1 cellular context compared by ENCODE assay signal in the genomic region with DNA sequence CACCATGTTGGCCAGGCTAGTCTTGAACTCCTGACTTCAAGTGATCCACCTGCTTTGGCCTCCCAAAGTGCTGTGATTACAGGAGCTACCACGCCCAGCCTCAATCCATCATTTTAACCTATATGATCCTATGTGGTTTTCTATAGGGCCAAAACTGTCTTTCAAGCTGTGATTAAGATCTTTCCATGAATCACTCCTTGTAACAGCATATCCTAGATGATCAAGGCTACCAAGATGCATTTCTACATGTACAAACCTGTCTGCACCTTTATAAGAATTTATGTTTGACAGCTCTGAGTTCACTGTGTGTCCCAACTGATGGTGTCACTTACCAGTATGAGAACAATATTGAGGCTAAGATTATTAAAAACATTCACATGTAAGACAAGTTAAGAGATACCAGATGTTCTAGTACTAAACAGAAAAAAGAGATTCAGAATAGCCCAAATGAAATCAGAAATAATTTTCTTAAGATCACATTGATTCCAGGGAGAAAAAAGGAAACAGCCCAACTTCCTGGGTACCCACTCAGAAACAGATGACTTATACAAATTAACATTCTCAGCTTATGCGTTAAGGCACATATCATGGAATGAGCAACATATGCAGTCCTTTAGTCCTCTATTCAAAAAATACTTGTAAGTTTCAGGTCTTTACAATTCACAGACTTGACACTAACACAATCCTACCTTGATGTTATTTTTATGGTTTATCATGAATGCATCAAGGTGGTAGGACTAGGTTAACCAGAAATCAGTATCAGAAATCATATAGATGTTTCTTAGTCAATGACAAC.
TF ChIP-seq lines count a peak whose summit lies in the region.

No MANE protein-coding gene starts in this region.

TF ChIP-seq in A549, 52 proteins besides CTCF, POLR2A, EP300 and RAD21 (continued from another document):
- TF ChIP-seq, protein P1, sequence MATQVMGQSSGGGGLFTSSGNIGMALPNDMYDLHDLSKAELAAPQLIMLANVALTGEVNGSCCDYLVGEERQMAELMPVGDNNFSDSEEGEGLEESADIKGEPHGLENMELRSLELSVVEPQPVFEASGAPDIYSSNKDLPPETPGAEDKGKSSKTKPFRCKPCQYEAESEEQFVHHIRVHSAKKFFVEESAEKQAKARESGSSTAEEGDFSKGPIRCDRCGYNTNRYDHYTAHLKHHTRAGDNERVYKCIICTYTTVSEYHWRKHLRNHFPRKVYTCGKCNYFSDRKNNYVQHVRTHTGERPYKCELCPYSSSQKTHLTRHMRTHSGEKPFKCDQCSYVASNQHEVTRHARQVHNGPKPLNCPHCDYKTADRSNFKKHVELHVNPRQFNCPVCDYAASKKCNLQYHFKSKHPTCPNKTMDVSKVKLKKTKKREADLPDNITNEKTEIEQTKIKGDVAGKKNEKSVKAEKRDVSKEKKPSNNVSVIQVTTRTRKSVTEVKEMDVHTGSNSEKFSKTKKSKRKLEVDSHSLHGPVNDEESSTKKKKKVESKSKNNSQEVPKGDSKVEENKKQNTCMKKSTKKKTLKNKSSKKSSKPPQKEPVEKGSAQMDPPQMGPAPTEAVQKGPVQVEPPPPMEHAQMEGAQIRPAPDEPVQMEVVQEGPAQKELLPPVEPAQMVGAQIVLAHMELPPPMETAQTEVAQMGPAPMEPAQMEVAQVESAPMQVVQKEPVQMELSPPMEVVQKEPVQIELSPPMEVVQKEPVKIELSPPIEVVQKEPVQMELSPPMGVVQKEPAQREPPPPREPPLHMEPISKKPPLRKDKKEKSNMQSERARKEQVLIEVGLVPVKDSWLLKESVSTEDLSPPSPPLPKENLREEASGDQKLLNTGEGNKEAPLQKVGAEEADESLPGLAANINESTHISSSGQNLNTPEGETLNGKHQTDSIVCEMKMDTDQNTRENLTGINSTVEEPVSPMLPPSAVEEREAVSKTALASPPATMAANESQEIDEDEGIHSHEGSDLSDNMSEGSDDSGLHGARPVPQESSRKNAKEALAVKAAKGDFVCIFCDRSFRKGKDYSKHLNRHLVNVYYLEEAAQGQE (IDR thresholded peaks at IDR 0.05) = no peak
- no peak for TF ChIP-seq CHD4 (IDR thresholded peaks at IDR 0.05; ENCODE audit: borderline replicate concordance)
- no peak for TF ChIP-seq KDM5A (IDR thresholded peaks at IDR 0.05)
- TF ChIP-seq FOSB (CRISPR knock-in tag; IDR thresholded peaks at IDR 0.05) = no peak
- TF ChIP-seq HOXA7 (CRISPR knock-in tag; IDR thresholded peaks at IDR 0.05) = no peak
- TF ChIP-seq ZSCAN20 (CRISPR knock-in tag; IDR thresholded peaks at IDR 0.05) = no peak
TF ChIP-seq in A549: peak in this region for 0.
